14 cellular contexts compared by ENCODE assay signal in genomic region chr9:7318920-7319319, GRCh38.
"Had no signal": no experiment of that assay in that cellular context is flagged by ENCODE, and none has a peak within 500 bp of the region (broad histone marks: within the 10 kb centered on the region; RNA-seq: fewer than 3 reads in every experiment).

No MANE protein-coding gene starts in this region.

- H3K27ac Mint-ChIP-seq: activated naive CD4-positive, alpha-beta T cell treated with anti-CD3 and anti-CD28 coated beads for 36 hours; activated T-helper 17 cell treated with anti-CD3 and anti-CD28 coated beads, Interleukin-2, amount 50 U/mL, for 72 hours; endodermal cell; neural progenitor cell had no signal

- H3K36me3 ChIP-seq: ascending aorta, gastrocnemius medialis, heart left ventricle, neural progenitor cell, right lobe of liver, spleen, stomach had no signal

- H3K9me3 Mint-ChIP-seq: activated naive CD4-positive, alpha-beta T cell treated with anti-CD3 and anti-CD28 coated beads for 36 hours had no signal

- H3K27ac ChIP-seq: ascending aorta, dorsolateral prefrontal cortex, gastrocnemius medialis, heart left ventricle, neural progenitor cell, right lobe of liver, spleen, stomach, testis had no signal

- H3K27me3 ChIP-seq: ascending aorta, dorsolateral prefrontal cortex, gastrocnemius medialis, heart left ventricle, neural progenitor cell, right lobe of liver, spleen, stomach, testis had no signal

- H3K4me1 Mint-ChIP-seq: activated T-helper 17 cell treated with anti-CD3 and anti-CD28 coated beads, Interleukin-2, amount 50 U/mL, for 72 hours had no signal

- H3K4me3 Mint-ChIP-seq: activated naive CD4-positive, alpha-beta T cell treated with anti-CD3 and anti-CD28 coated beads for 36 hours; activated T-helper 17 cell treated with anti-CD3 and anti-CD28 coated beads, Interleukin-2, amount 50 U/mL, for 72 hours; endodermal cell; neural progenitor cell had no signal

- H3K4me3 ChIP-seq: ascending aorta, dorsolateral prefrontal cortex, gastrocnemius medialis, heart left ventricle, neural progenitor cell, right lobe of liver, spleen, stomach, testis had no signal

- H2AFZ ChIP-seq: neural progenitor cell had no signal

- DNase-seq: activated naive CD4-positive, alpha-beta T cell treated with anti-CD3 and anti-CD28 coated beads for 36 hours; dorsolateral prefrontal cortex; endodermal cell; gastrocnemius medialis; heart left ventricle; islet precursor cell; right lobe of liver; spleen; stimulated activated CD4-positive, alpha-beta T cell treated with anti-CD3 and anti-CD28 coated beads, Interleukin-1b, Interleukin-23, amount 100 ng/mL, for 48 hours; stomach; testis had no signal

- H3K9ac ChIP-seq: neural progenitor cell had no signal

- ATAC-seq: activated T-helper 17 cell treated with anti-CD3 and anti-CD28 coated beads, Interleukin-2, amount 50 U/mL, for 72 hours; gastrocnemius medialis; heart left ventricle had no signal

- H3K9me3 ChIP-seq: ascending aorta, gastrocnemius medialis, right lobe of liver, testis had no signal

- H3K4me2 ChIP-seq: neural progenitor cell had no signal

- H3K36me3 Mint-ChIP-seq: neural progenitor cell had no signal

- H3K4me1 ChIP-seq: right lobe of liver, spleen, stomach, testis had no signal
